ENCODE assay signal across 1 cellular context in the genomic region with DNA sequence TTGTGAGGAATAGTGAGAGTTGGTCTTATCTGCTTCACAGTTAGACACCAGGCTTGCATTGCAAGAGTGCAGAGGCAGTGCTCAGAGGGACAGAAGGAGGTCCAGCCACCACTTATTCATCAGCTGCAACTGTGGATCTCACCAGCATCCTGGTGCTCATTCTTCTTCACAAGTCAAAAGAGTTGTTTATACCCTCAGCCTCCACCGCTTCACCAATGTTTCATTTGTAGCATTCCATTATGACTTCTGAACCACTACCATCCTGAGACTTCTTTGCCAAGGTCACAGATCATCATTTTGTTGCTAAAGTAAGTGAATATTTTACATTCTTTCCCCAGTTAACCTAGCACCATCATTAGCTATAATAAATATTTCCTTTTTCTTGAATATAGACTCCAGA.
TF ChIP-seq lines count a peak whose summit lies in the region.

No MANE protein-coding gene starts in this region.

TF ChIP-seq in WTC11, 78 proteins besides CTCF, POLR2A, EP300 and RAD21 (continued from another document):
- TF ChIP-seq, protein P1, sequence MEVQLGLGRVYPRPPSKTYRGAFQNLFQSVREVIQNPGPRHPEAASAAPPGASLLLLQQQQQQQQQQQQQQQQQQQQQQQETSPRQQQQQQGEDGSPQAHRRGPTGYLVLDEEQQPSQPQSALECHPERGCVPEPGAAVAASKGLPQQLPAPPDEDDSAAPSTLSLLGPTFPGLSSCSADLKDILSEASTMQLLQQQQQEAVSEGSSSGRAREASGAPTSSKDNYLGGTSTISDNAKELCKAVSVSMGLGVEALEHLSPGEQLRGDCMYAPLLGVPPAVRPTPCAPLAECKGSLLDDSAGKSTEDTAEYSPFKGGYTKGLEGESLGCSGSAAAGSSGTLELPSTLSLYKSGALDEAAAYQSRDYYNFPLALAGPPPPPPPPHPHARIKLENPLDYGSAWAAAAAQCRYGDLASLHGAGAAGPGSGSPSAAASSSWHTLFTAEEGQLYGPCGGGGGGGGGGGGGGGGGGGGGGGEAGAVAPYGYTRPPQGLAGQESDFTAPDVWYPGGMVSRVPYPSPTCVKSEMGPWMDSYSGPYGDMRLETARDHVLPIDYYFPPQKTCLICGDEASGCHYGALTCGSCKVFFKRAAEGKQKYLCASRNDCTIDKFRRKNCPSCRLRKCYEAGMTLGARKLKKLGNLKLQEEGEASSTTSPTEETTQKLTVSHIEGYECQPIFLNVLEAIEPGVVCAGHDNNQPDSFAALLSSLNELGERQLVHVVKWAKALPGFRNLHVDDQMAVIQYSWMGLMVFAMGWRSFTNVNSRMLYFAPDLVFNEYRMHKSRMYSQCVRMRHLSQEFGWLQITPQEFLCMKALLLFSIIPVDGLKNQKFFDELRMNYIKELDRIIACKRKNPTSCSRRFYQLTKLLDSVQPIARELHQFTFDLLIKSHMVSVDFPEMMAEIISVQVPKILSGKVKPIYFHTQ (CRISPR knock-in tag; IDR thresholded peaks at IDR 0.05): no peak
- TF ChIP-seq ZNF232 (CRISPR knock-in tag; IDR thresholded peaks at IDR 0.05) (no peak), ZNF396 (CRISPR knock-in tag; IDR thresholded peaks at IDR 0.05; ENCODE audit: borderline replicate concordance) (no peak), NFYB (CRISPR knock-in tag; conservative IDR thresholded peaks at IDR 0.05; ENCODE audit: low read depth) (no peak), GRHL2 (CRISPR knock-in tag; IDR thresholded peaks at IDR 0.05; ENCODE audit: insufficient replicate concordance, severe bottlenecking) (no peak)
- TF ChIP-seq, protein P2, sequence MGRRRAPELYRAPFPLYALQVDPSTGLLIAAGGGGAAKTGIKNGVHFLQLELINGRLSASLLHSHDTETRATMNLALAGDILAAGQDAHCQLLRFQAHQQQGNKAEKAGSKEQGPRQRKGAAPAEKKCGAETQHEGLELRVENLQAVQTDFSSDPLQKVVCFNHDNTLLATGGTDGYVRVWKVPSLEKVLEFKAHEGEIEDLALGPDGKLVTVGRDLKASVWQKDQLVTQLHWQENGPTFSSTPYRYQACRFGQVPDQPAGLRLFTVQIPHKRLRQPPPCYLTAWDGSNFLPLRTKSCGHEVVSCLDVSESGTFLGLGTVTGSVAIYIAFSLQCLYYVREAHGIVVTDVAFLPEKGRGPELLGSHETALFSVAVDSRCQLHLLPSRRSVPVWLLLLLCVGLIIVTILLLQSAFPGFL (CRISPR knock-in tag; IDR thresholded peaks at IDR 0.05; ENCODE audit: borderline replicate concordance): no peak
- TF ChIP-seq, protein P3, sequence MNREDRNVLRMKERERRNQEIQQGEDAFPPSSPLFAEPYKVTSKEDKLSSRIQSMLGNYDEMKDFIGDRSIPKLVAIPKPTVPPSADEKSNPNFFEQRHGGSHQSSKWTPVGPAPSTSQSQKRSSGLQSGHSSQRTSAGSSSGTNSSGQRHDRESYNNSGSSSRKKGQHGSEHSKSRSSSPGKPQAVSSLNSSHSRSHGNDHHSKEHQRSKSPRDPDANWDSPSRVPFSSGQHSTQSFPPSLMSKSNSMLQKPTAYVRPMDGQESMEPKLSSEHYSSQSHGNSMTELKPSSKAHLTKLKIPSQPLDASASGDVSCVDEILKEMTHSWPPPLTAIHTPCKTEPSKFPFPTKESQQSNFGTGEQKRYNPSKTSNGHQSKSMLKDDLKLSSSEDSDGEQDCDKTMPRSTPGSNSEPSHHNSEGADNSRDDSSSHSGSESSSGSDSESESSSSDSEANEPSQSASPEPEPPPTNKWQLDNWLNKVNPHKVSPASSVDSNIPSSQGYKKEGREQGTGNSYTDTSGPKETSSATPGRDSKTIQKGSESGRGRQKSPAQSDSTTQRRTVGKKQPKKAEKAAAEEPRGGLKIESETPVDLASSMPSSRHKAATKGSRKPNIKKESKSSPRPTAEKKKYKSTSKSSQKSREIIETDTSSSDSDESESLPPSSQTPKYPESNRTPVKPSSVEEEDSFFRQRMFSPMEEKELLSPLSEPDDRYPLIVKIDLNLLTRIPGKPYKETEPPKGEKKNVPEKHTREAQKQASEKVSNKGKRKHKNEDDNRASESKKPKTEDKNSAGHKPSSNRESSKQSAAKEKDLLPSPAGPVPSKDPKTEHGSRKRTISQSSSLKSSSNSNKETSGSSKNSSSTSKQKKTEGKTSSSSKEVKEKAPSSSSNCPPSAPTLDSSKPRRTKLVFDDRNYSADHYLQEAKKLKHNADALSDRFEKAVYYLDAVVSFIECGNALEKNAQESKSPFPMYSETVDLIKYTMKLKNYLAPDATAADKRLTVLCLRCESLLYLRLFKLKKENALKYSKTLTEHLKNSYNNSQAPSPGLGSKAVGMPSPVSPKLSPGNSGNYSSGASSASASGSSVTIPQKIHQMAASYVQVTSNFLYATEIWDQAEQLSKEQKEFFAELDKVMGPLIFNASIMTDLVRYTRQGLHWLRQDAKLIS (CRISPR knock-in tag; IDR thresholded peaks at IDR 0.05; ENCODE audit: borderline replicate concordance): no peak
- TF ChIP-seq, protein P4, sequence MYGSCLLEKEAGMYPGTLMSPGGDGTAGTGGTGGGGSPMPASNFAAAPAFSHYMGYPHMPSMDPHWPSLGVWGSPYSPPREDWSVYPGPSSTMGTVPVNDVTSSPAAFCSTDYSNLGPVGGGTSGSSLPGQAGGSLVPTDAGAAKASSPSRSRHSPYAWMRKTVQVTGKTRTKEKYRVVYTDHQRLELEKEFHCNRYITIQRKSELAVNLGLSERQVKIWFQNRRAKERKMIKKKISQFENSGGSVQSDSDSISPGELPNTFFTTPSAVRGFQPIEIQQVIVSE (CRISPR knock-in tag; IDR thresholded peaks at IDR 0.05; ENCODE audit: borderline replicate concordance): no peak
- TF ChIP-seq, protein P5, sequence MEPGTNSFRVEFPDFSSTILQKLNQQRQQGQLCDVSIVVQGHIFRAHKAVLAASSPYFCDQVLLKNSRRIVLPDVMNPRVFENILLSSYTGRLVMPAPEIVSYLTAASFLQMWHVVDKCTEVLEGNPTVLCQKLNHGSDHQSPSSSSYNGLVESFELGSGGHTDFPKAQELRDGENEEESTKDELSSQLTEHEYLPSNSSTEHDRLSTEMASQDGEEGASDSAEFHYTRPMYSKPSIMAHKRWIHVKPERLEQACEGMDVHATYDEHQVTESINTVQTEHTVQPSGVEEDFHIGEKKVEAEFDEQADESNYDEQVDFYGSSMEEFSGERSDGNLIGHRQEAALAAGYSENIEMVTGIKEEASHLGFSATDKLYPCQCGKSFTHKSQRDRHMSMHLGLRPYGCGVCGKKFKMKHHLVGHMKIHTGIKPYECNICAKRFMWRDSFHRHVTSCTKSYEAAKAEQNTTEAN (CRISPR knock-in tag; IDR thresholded peaks at IDR 0.05): no peak
